In the genomic region with DNA sequence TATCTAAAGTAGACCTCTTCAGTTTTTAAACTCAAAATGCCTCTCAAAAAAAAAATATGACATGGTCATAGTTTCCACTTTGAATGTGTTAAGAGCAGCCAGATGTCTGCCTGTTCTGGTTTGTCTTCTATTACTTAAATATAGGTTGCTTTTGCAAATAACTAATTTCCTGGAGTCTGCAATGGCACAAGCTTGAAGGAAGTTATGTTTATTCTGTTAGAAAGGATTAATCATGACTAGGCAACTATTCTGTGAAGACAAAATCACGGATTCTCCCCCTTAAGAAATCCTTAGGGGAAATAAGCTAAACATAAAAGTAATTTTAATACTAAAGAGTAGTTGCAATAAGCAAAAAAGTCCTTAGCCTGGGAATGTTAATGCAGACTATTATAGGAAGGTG, we compare ENCODE assay signal across 26 cellular contexts. TPM values are rescaled to one million over a fixed set of nuclear protein-coding genes. Genes with fewer than 3 reads are reported as not detected.
A peak's percentile ranks its signal among the peaks of the same experiment; 100 is the strongest.
DNase-seq lines count a peak whose midpoint lies in the region; ATAC-seq, FAIRE-seq and TF ChIP-seq lines count a peak whose summit lies in the region.
"Had no signal": no experiment of that assay in that cellular context is flagged by ENCODE, and none has a peak within 500 bp of the region (broad histone marks: within the 10 kb centered on the region; RNA-seq: fewer than 3 reads in every experiment).

No MANE protein-coding gene starts in this region.

- peaks cover 8% of the 10 kb centered on the region for H3K79me2 ChIP-seq in endothelial cell of umbilical vein (ENCODE audit: control insufficient read depth, insufficient read depth, low read length)

- H4K20me1 ChIP-seq in BLaER1 (peaks cover 40% of the 10 kb centered on the region), endothelial cell of umbilical vein (replicated peaks; ENCODE audit: control insufficient read depth, extremely low read depth, insufficient read depth, low read length) (no peaks in the 10 kb centered on the region)

- no peak for FAIRE-seq in endothelial cell of umbilical vein (lab: Jason Lieb, UNC)
- FAIRE-seq: A204.1, frontal cortex, GM18507, keratinocyte, pancreas had no signal

- H2AFZ ChIP-seq in endothelial cell of umbilical vein (ENCODE audit: low read depth, low read length) = no peak overlapping the region

- H3K36me3 ChIP-seq in BLaER1 = peaks cover 68% of the 10 kb centered on the region
- peaks cover 8 to 28% of the 10 kb centered on the region in 2 experiments for H3K36me3 ChIP-seq in endothelial cell of umbilical vein (ENCODE audit: control insufficient read depth in 2 of 2, extremely low read depth in 1 of 2, insufficient read depth in 2 of 2, low read length in 2 of 2)
- peaks cover 5% of the 10 kb centered on the region for H3K36me3 ChIP-seq in H7 (replicated peaks; ENCODE audit: control insufficient read depth, insufficient read depth, low read length)
- H3K36me3 ChIP-seq in mucosa of descending colon (ENCODE audit: low read depth) = peaks cover 5% of the 10 kb centered on the region

- intact Hi-C loops in endothelial cell of umbilical vein (cut with micrococcal nuclease) (no loop called here), mucosa of descending colon (cut with DNase I, micrococcal nuclease) (no loop called here)

- H3K9me3 ChIP-seq in BLaER1 (no peaks in the 10 kb centered on the region), endothelial cell of umbilical vein (replicated peaks; ENCODE audit: control insufficient read depth, insufficient read depth, low read length) (no peaks in the 10 kb centered on the region), mucosa of descending colon (no peaks in the 10 kb centered on the region)
- H3K9me3 ChIP-seq: pancreas, sigmoid colon, thoracic aorta had no signal

- H3K27ac Mint-ChIP-seq in T-helper 1 cell treated with Interleukin-12 subunit alpha and Interleukin-12 subunit beta and Interleukin-4 antibody, amounts not matched to agents 30 μg/mL and 1 μg/mL, for 36 hours = peak overlapping the region; percentile 11
- H3K27ac Mint-ChIP-seq: activated B cell treated with CpG ODN at 0.5 μM for 24 hours; stimulated activated memory B cell treated with anti-CD40 and anti-IgM and Interleukin-4, amounts not matched to agents 10 μg/mL and 1 μg/mL and 100 μg/mL, for 72 hours had no signal

- no peak overlapping the region for H3K4me3 Mint-ChIP-seq in T-helper 1 cell treated with Interleukin-12 subunit alpha and Interleukin-12 subunit beta and Interleukin-4 antibody, amounts not matched to agents 30 μg/mL and 1 μg/mL, for 36 hours
- H3K4me3 Mint-ChIP-seq: activated B cell treated with CpG ODN at 0.5 μM for 24 hours; stimulated activated memory B cell treated with anti-CD40 and anti-IgM and Interleukin-4, amounts not matched to agents 10 μg/mL and 1 μg/mL and 100 μg/mL, for 72 hours had no signal

- TF ChIP-seq POLR2A in endothelial cell of umbilical vein (IDR thresholded peaks at IDR 0.05; ENCODE audit: low read depth, low read length) = no peak

- no peak overlapping the region for H3K27ac ChIP-seq in BLaER1
- H3K27ac ChIP-seq in endothelial cell of umbilical vein (ENCODE audit: insufficient read depth, low read depth, low read length) = no peak overlapping the region
- H3K27ac ChIP-seq: pancreas, RWPE1, sigmoid colon, thoracic aorta had no signal

- no peaks in the 10 kb centered on the region for H3K27me3 Mint-ChIP-seq in T-helper 1 cell treated with Interleukin-12 subunit alpha and Interleukin-12 subunit beta and Interleukin-4 antibody, amounts not matched to agents 30 μg/mL and 1 μg/mL, for 36 hours (ENCODE audit: low read depth)
- H3K27me3 Mint-ChIP-seq: activated B cell treated with CpG ODN at 0.5 μM for 24 hours; stimulated activated memory B cell treated with anti-CD40 and anti-IgM and Interleukin-4, amounts not matched to agents 10 μg/mL and 1 μg/mL and 100 μg/mL, for 72 hours had no signal

- H3K4me2 ChIP-seq in BLaER1 = peak overlapping the region; percentile 14; the same call in 1 of the 2 replicates
- no peak overlapping the region for H3K4me2 ChIP-seq in endothelial cell of umbilical vein (ENCODE audit: insufficient read depth, low read length)

- no peaks in the 10 kb centered on the region for H3K9me1 ChIP-seq in endothelial cell of umbilical vein (replicated peaks; ENCODE audit: control insufficient read depth, extremely low read depth, insufficient read depth, low read length)

- no peaks in the 10 kb centered on the region for H3K27me3 ChIP-seq in BLaER1
- H3K27me3 ChIP-seq in endothelial cell of umbilical vein (ENCODE audit: control insufficient read depth in 2 of 2, insufficient read depth in 2 of 2, low read length in 2 of 2) = no peaks in the 10 kb centered on the region
- H3K27me3 ChIP-seq in H7 (ENCODE audit: control insufficient read depth, insufficient read depth, low read length) = no peaks in the 10 kb centered on the region
- H3K27me3 ChIP-seq: pancreas, sigmoid colon had no signal

- H3K4me1 ChIP-seq in BLaER1 = peaks cover 16% of the 10 kb centered on the region
- no peaks in the 10 kb centered on the region for H3K4me1 ChIP-seq in endothelial cell of umbilical vein (ENCODE audit: control insufficient read depth, extremely low read depth, insufficient read depth, low read length)
- H3K4me1 ChIP-seq in mucosa of descending colon (ENCODE audit: low read depth) = no peaks in the 10 kb centered on the region
- H3K4me1 ChIP-seq: pancreas had no signal

- TF ChIP-seq CTCF in endothelial cell of umbilical vein (IDR thresholded peaks at IDR 0.05; ENCODE audit: extremely low read depth in 1 of 2, insufficient read depth in 1 of 2, low read depth in 1 of 2, low read length in 2 of 2) (no peak), mucosa of descending colon (IDR thresholded peaks at IDR 0.05) (no peak)

- DNase-seq in T-helper 1 cell (no peak), NOMO-1 (lab: John Stamatoyannopoulos, UW; ENCODE audit: unreplicated experiment in 2 of 2) (peak; percentile 16 to 48), endothelial cell of umbilical vein (ENCODE audit: low read depth, low spot score) (peak; percentile 13), H7 (no peak), mucosa of descending colon (no peak)
- DNase-seq: activated B cell treated with CpG ODN at 0.5 μM for 24 hours; activated CD8-positive, alpha-beta memory T cell treated with anti-CD3 and anti-CD28 coated beads for 24 hours; C1 segment of cervical spinal cord; Calu3; erythroblast; NCI-H1048; NCI-H1930; NK-92 treated with Interleukin-12 subunit alpha and Interleukin-12 subunit beta, amount 100 ng/mL, for 24 hours; pancreas; sigmoid colon; T1000 had no signal

- BruUV-seq in endothelial cell of umbilical vein (replicated peaks; lab: Mats Ljungman, UMichigan) = no TSS peak

- ATAC-seq in GM21737 (IDR thresholded peaks at IDR 0.05; ENCODE audit: unreplicated experiment) (no peak), mucosa of descending colon (no peak)
- ATAC-seq: pancreas; stimulated activated memory B cell treated with anti-CD40 and anti-IgM and Interleukin-4, amounts not matched to agents 10 μg/mL and 1 μg/mL and 100 μg/mL, for 72 hours had no signal

- no peak overlapping the region for H3K9ac ChIP-seq in BLaER1
- H3K9ac ChIP-seq in endothelial cell of umbilical vein (replicated peaks; ENCODE audit: extremely low read depth, insufficient read depth, low read length) = no peak overlapping the region

- H3K4me3 ChIP-seq in BLaER1 (no peak overlapping the region), endothelial cell of umbilical vein (replicated peaks in 1 of 3; ENCODE audit: insufficient read depth in 1 of 3, low read depth in 1 of 3, low read length in 3 of 3) (no peak overlapping the region), H7 (ENCODE audit: insufficient read depth, low read depth, low read length) (no peak overlapping the region), mucosa of descending colon (no peak overlapping the region)
- H3K4me3 ChIP-seq: pancreas, sigmoid colon, thoracic aorta had no signal

- POLR2A ChIA-PET in endothelial cell of umbilical vein (lab: Charles Lee) = no interaction called here

- peaks cover 14% of the 10 kb centered on the region for H3K36me3 Mint-ChIP-seq in T-helper 1 cell treated with Interleukin-12 subunit alpha and Interleukin-12 subunit beta and Interleukin-4 antibody, amounts not matched to agents 30 μg/mL and 1 μg/mL, for 36 hours (ENCODE audit: low read depth)

- dilution Hi-C loops in endothelial cell of umbilical vein (cut with MboI; ENCODE audit: extremely low pct_ligation_motif_present, low sequenced_read_pairs) = no loop called here

- no peaks in the 10 kb centered on the region for H3K9me3 Mint-ChIP-seq in T-helper 1 cell treated with Interleukin-12 subunit alpha and Interleukin-12 subunit beta and Interleukin-4 antibody, amounts not matched to agents 30 μg/mL and 1 μg/mL, for 36 hours
- H3K9me3 Mint-ChIP-seq: activated B cell treated with CpG ODN at 0.5 μM for 24 hours had no signal

- CTCF ChIA-PET in endothelial cell of umbilical vein (lab: Charles Lee) = interaction anchor here (0.7 to 1.5 kb wide), 7 partner anchors 13 to 206 kb away, joined by 3 to 7 read pairs (median 3); a partner anchor contains a TSS

- H3K4me1 Mint-ChIP-seq in T-helper 1 cell treated with Interleukin-12 subunit alpha and Interleukin-12 subunit beta and Interleukin-4 antibody, amounts not matched to agents 30 μg/mL and 1 μg/mL, for 36 hours (ENCODE audit: low read depth) = peaks cover 5% of the 10 kb centered on the region
- H3K4me1 Mint-ChIP-seq: activated B cell treated with CpG ODN at 0.5 μM for 24 hours; stimulated activated memory B cell treated with anti-CD40 and anti-IgM and Interleukin-4, amounts not matched to agents 10 μg/mL and 1 μg/mL and 100 μg/mL, for 72 hours had no signal

RNA-seq across cellular contexts. Expression of a gene that starts 10.1 kb away (rescaled TPM):
- total RNA-seq in endothelial cell of umbilical vein = 191 and 221 TPM in 2 replicates
- 29.7 and 30.3 TPM in 2 replicates for polyA plus RNA-seq in endothelial cell of umbilical vein
- 49.9 and 65.8 TPM in 2 replicates for polyA plus RNA-seq in endothelial cell of umbilical vein (2011; cell fraction: cytosol; rRNA removed)
- polyA plus RNA-seq in endothelial cell of umbilical vein (2011; cell fraction: nucleus; rRNA removed) = 33.7 and 34.6 TPM in 2 replicates
- polyA plus RNA-seq in endothelial cell of umbilical vein (2012) = 163 and 187 TPM in 2 replicates
- 9.4 and 12.8 TPM in 2 replicates for polyA minus RNA-seq in endothelial cell of umbilical vein
- polyA minus RNA-seq in endothelial cell of umbilical vein (2011; cell fraction: cytosol; rRNA and poly(A)+ RNA removed) = 11.0 TPM
- polyA minus RNA-seq in endothelial cell of umbilical vein (2011; cell fraction: nucleus; rRNA and poly(A)+ RNA removed) = 16.0 and 16.1 TPM in 2 replicates
- total RNA-seq in H7 (2014; rRNA removed; shearing (Covaris generic)) = 61.5 and 83.2 TPM in 2 replicates
- 100 to 1,000 TPM; 205 to 221 (median 211) TPM for total RNA-seq in mucosa of descending colon

RNA-seq across cellular contexts. Expression of a gene that starts 26.3 kb away (rescaled TPM):
- 25.9 and 28.7 TPM in 2 replicates for total RNA-seq in endothelial cell of umbilical vein
- polyA plus RNA-seq in endothelial cell of umbilical vein = 7.6 and 9.4 TPM in 2 replicates
- 14.6 and 20.8 TPM in 2 replicates for polyA plus RNA-seq in endothelial cell of umbilical vein (2011; cell fraction: cytosol; rRNA removed)
- 9.0 and 14.1 TPM in 2 replicates for polyA plus RNA-seq in endothelial cell of umbilical vein (2011; cell fraction: nucleus; rRNA removed)
- 7.4 and 15.5 TPM in 2 replicates for polyA plus RNA-seq in endothelial cell of umbilical vein (2012)
- 5.7 and 6.3 TPM in 2 replicates for polyA minus RNA-seq in endothelial cell of umbilical vein
- 21.1 TPM for polyA minus RNA-seq in endothelial cell of umbilical vein (2011; cell fraction: cytosol; rRNA and poly(A)+ RNA removed)
- 5.5 and 9.9 TPM in 2 replicates for polyA minus RNA-seq in endothelial cell of umbilical vein (2011; cell fraction: nucleus; rRNA and poly(A)+ RNA removed)
- total RNA-seq in H7 (2014; rRNA removed; shearing (Covaris generic)) = 30.5 and 31.8 TPM in 2 replicates
- total RNA-seq in mucosa of descending colon = 1 to 10 TPM; 1.3 to 7.2 (median 2.4) TPM
- total RNA-seq: thoracic aorta had no signal

RNA-seq across cellular contexts. Expression of a gene that starts 26.4 kb away (rescaled TPM):
- total RNA-seq in endothelial cell of umbilical vein = 19.5 and 23.1 TPM in 2 replicates
- 17.7 and 20.8 TPM in 2 replicates for polyA plus RNA-seq in endothelial cell of umbilical vein
- polyA plus RNA-seq in endothelial cell of umbilical vein (2011; cell fraction: cytosol; rRNA removed) = 14.4 TPM in 2 replicates
- 4.5 and 5.3 TPM in 2 replicates for polyA plus RNA-seq in endothelial cell of umbilical vein (2011; cell fraction: nucleus; rRNA removed)
- 17.7 and 22.6 TPM in 2 replicates for polyA plus RNA-seq in endothelial cell of umbilical vein (2012)
- polyA minus RNA-seq in endothelial cell of umbilical vein = 6.0 and 10.6 TPM in 2 replicates
- polyA minus RNA-seq in endothelial cell of umbilical vein (2011; cell fraction: cytosol; rRNA and poly(A)+ RNA removed) = 11.2 TPM
- 1.6 and 2.8 TPM in 2 replicates for polyA minus RNA-seq in endothelial cell of umbilical vein (2011; cell fraction: nucleus; rRNA and poly(A)+ RNA removed)
- 34.2 and 39.3 TPM in 2 replicates for total RNA-seq in H7 (2014; rRNA removed; shearing (Covaris generic))
- 10 to 100 TPM; 11.9 to 16.1 (median 13.8) TPM for total RNA-seq in mucosa of descending colon

Comparison
In these comparisons a context has a peak if more than half of its experiments do, and no peak if none do; other contexts are left out.
1. DNase-seq: peak in NOMO-1 (2 of 2) and endothelial cell of umbilical vein (single experiment); none in T-helper 1 cell (0 of 5), H7 (single experiment) and mucosa of descending colon (0 of 3).